Comparison of ENCODE assay signal across 17 cellular contexts in genomic region chr15:74997161-74997942, GRCh38. TPM values are rescaled to one million over a fixed set of nuclear protein-coding genes. Genes with fewer than 3 reads are reported as not detected.
DNase-seq lines count a peak whose midpoint lies in the region; ATAC-seq, FAIRE-seq and TF ChIP-seq lines count a peak whose summit lies in the region.
"Had no signal": no experiment of that assay in that cellular context is flagged by ENCODE, and none has a peak within 500 bp of the region (broad histone marks: within the 10 kb centered on the region; RNA-seq: fewer than 3 reads in every experiment).

No MANE protein-coding gene starts in this region.

- no peak overlapping the region for H2BK5ac ChIP-seq in H9 (ENCODE audit: insufficient read length, low read length)

- H3K18ac ChIP-seq in H9 (ENCODE audit: insufficient read length, low read depth, low read length): no peak overlapping the region

- in situ Hi-C loops in HepG2 (cut with HindIII; ENCODE audit: extremely low pct_ligation_motif_present, low pct_unique_long_range_greater_than_20kb): no loop called here

- H3K4me3 ChIP-seq in HepG2 (replicated peaks in 1 of 3; ENCODE audit: insufficient read depth in 1 of 3, low read depth in 2 of 3, low read length in 3 of 3): no peak overlapping the region
- H3K4me3 ChIP-seq: ovary had no signal

- H2AK5ac ChIP-seq in H9 (ENCODE audit: insufficient read length, low read length): no peak overlapping the region

- H3K23ac ChIP-seq in H9 (ENCODE audit: insufficient read length, low read depth, low read length): no peak overlapping the region

- H3K27ac Mint-ChIP-seq in H9: no peak overlapping the region; a peak in 1 of 7 replicates
- H3K27ac Mint-ChIP-seq: activated naive CD4-positive, alpha-beta T cell treated with anti-CD3 and anti-CD28 coated beads for 36 hours had no signal

- H2AFZ ChIP-seq in H9 (ENCODE audit: low read length): no peak overlapping the region
- no peak overlapping the region for H2AFZ ChIP-seq in HepG2 (ENCODE audit: low read length)

- H3K4me1 ChIP-seq in H9 (ENCODE audit: insufficient read depth, low read length) (no peaks in the 10 kb centered on the region), HepG2 (ENCODE audit: insufficient read depth, low read length) (peaks cover 21% of the 10 kb centered on the region)

- H4K20me1 ChIP-seq in H9 (ENCODE audit: control insufficient read depth, insufficient read depth, insufficient read length): no peaks in the 10 kb centered on the region
- H4K20me1 ChIP-seq in HepG2 (ENCODE audit: insufficient read depth, low read length): no peaks in the 10 kb centered on the region; the same call in 1 of the 2 replicates

- TF ChIP-seq POLR2A in HepG2 (IDR thresholded peaks at IDR 0.05; ENCODE audit: insufficient read depth in 1 of 2, low read depth in 2 of 2, low read length in 2 of 2): no peak

- DNase-seq in H9 (no peak), HepG2 (ENCODE audit: low spot score) (no peak), pulmonary artery endothelial cell (ENCODE audit: low read depth, low spot score) (peak; percentile 33)
- DNase-seq: activated CD4-positive, alpha-beta T cell treated with anti-CD3 and anti-CD28 coated beads, Interleukin-2, amount 50 U/mL, for 48 hours; activated naive CD4-positive, alpha-beta T cell treated with anti-CD3 and anti-CD28 coated beads for 36 hours; activated T-cell treated with anti-CD3 and anti-CD28 coated beads, Interleukin-2, amount 50 U/mL, for 1 hour; brain microvascular endothelial cell; DMS53; kidney; midbrain; NCI-H1092 treated with DMSO at 0.1 percent for 48 hours; NCI-H748 treated with DMSO at 0.1 percent for 48 hours; ovary had no signal

- H2BK20ac ChIP-seq in H9 (ENCODE audit: low read depth, low read length, poor library complexity, severe bottlenecking): no peak overlapping the region

- intact Hi-C loops in HepG2 (cut with micrococcal nuclease; ENCODE audit: unreplicated experiment): no loop called here

- peaks cover 8% of the 10 kb centered on the region for H3K23me2 ChIP-seq in H9 (ENCODE audit: insufficient read length, low read depth, low read length, poor library complexity, severe bottlenecking)

- no peak overlapping the region for H3K27ac ChIP-seq in H9 (ENCODE audit: insufficient read length, low read depth, low read length)
- peak overlapping the region; percentile 13 for H3K27ac ChIP-seq in angular gyrus (ENCODE audit: low read depth, low read length)
- no peak overlapping the region for H3K27ac ChIP-seq in HepG2 (ENCODE audit: extremely low read length, insufficient read depth, low read length)
- H3K27ac ChIP-seq: brain microvascular endothelial cell, ovary had no signal

- no peak overlapping the region for H2BK15ac ChIP-seq in H9 (ENCODE audit: low read depth, low read length)

- no peak for ATAC-seq in HepG2
- ATAC-seq in HG02840 (IDR thresholded peaks at IDR 0.05; ENCODE audit: low FRiP score, unreplicated experiment): no peak
- ATAC-seq in HG03139 (IDR thresholded peaks at IDR 0.05; ENCODE audit: unreplicated experiment): no peak
- no peak for ATAC-seq in HG02798 (IDR thresholded peaks at IDR 0.05; ENCODE audit: poor library complexity, unreplicated experiment)

- no peak for FAIRE-seq in HepG2 (lab: Jason Lieb, UNC)
- FAIRE-seq: kidney had no signal

- CTCF ChIA-PET in HepG2 (lab: Yijun Ruan, JAX; ENCODE audit: low intra/inter-chr PET ratio, low total read pairs): no interaction called here

- no peak overlapping the region for H4K91ac ChIP-seq in H9 (ENCODE audit: insufficient read length, low read depth, low read length)

- peaks cover 11 to 24% (median 18%) of the 10 kb centered on the region in 3 experiments; a peak in 6 of 7 replicates for H3K36me3 Mint-ChIP-seq in H9 (ENCODE audit: insufficient read depth in 1 of 3, low read depth in 3 of 3)

- H3K56ac ChIP-seq in H9 (ENCODE audit: insufficient read length, low read depth, low read length): no peak overlapping the region

- H3K9me3 Mint-ChIP-seq in H9: peaks cover 2 to 4% of the 10 kb centered on the region in 2 experiments; a peak in 3 of 5 replicates
- H3K9me3 Mint-ChIP-seq: activated naive CD4-positive, alpha-beta T cell treated with anti-CD3 and anti-CD28 coated beads for 36 hours had no signal

- peak overlapping the region; percentile 27 to 92; a peak in 4 of 5 replicates for H3K4me3 Mint-ChIP-seq in H9

- H3K36me3 ChIP-seq in HepG2 (replicated peaks in 1 of 2; ENCODE audit: control insufficient read depth in 1 of 2, insufficient read depth in 2 of 2, low read length in 2 of 2): no peaks in the 10 kb centered on the region
- H3K36me3 ChIP-seq: brain microvascular endothelial cell, ovary had no signal

- TF ChIP-seq RAD21 in HepG2 (CRISPR knock-in tag; IDR thresholded peaks at IDR 0.05): no peak

- no peak for TF ChIP-seq CTCF in H9 (conservative IDR thresholded peaks at IDR 0.05)
- TF ChIP-seq CTCF in HepG2 (CRISPR knock-in tag; IDR thresholded peaks at IDR 0.05): no peak

- H4K8ac ChIP-seq in H9 (replicated peaks; ENCODE audit: insufficient read length, low read depth, low read length): no peak overlapping the region

- peaks cover 2% of the 10 kb centered on the region for H3K79me1 ChIP-seq in H9 (ENCODE audit: insufficient read depth, low read depth, low read length, poor library complexity, severe bottlenecking)

- H3T11ph ChIP-seq in H9 (ENCODE audit: low read length): no peak overlapping the region

- no TSS peak for BruUV-seq in HepG2 (replicated peaks; lab: Mats Ljungman, UMichigan)

- no peak overlapping the region for H2BK12ac ChIP-seq in H9 (ENCODE audit: insufficient read length, low read depth, low read length)

- H3K27me3 Mint-ChIP-seq in H9 (ENCODE audit: low read depth): peaks cover 14% of the 10 kb centered on the region

- H3K79me2 ChIP-seq in H9 (ENCODE audit: insufficient read depth, low read length) (no peaks in the 10 kb centered on the region; the same call in 1 of the 2 replicates), HepG2 (ENCODE audit: insufficient read depth, low read length) (peaks cover 19% of the 10 kb centered on the region)

- H3K4ac ChIP-seq in H9 (ENCODE audit: low read depth, low read length): no peak overlapping the region

- H3K27me3 ChIP-seq in H9 (ENCODE audit: insufficient read depth, low read length) (no peaks in the 10 kb centered on the region), HepG2 (ENCODE audit: control insufficient read depth in 1 of 2, insufficient read depth in 2 of 2, low read length in 2 of 2) (no peaks in the 10 kb centered on the region)
- H3K27me3 ChIP-seq: ovary had no signal

- no peak overlapping the region for H3K9ac ChIP-seq in H9 (ENCODE audit: extremely low read depth, insufficient read length, low read length)
- no peak overlapping the region for H3K9ac ChIP-seq in HepG2 (ENCODE audit: insufficient read depth, low read depth, low read length)

- H3K4me2 ChIP-seq in H9 (ENCODE audit: insufficient read depth, insufficient read length, low read length): no peak overlapping the region
- peak overlapping the region; percentile 96 for H3K4me2 ChIP-seq in HepG2 (ENCODE audit: low read depth, low read length)

- peaks cover 13 to 19% of the 10 kb centered on the region in 2 experiments for H3K4me1 Mint-ChIP-seq in H9

- no peak for TF ChIP-seq EP300 in HepG2 (IDR thresholded peaks at IDR 0.05; ENCODE audit: low read depth in 2 of 2, low read length in 2 of 2)
- no peak for TF ChIP-seq EP300 in HepG2 (CRISPR knock-in tag; IDR thresholded peaks at IDR 0.05; ENCODE audit: borderline replicate concordance)

- H3K9me3 ChIP-seq in H9 (ENCODE audit: control insufficient read depth, low read depth, low read length): no peaks in the 10 kb centered on the region
- H3K9me3 ChIP-seq in HepG2 (ENCODE audit: low read length): no peaks in the 10 kb centered on the region
- H3K9me3 ChIP-seq: ovary had no signal

- POLR2A ChIA-PET in HepG2 (lab: Yijun Ruan, JAX): no interaction called here

- H2BK120ac ChIP-seq in H9 (ENCODE audit: low read depth, low read length, poor library complexity, severe bottlenecking): no peak overlapping the region

- WGBS in H9 (ENCODE audit: extremely low coverage, insufficient read length, low lambda C conversion rate): no CpG with 5 or more reads among the region's 6 CpGs
- 93% methylated on average over 6 of the region's 6 CpGs for WGBS in HepG2 (ENCODE audit: low lambda C conversion rate)

- no peak overlapping the region for H3K14ac ChIP-seq in H9 (ENCODE audit: insufficient read depth, low read length)

- no peak overlapping the region for H4K5ac ChIP-seq in H9 (ENCODE audit: insufficient read length, low read depth, low read length)

RNA-seq across cellular contexts. Expression of gene SCAMP5, which starts 2.0 kb away (rescaled TPM):
- total RNA-seq in H9 (2021) (45.8 and 47.8 TPM in 2 replicates), HepG2 (2016; rRNA removed; fragmentation: Illumina TruSeq; extraction: Trizol) (31.1 and 34.3 TPM in 2 replicates), pulmonary artery endothelial cell (3.5 and 5.9 TPM in 2 replicates)
- total RNA-seq in HepG2 (2016; cell fraction: cytosol; rRNA removed; fragmentation: Illumina TruSeq; extraction: Trizol; ENCODE audit: low read depth): 18.1 and 20.2 TPM in 2 replicates
- total RNA-seq in HepG2 (2016; cell fraction: insoluble cytoplasmic fraction; rRNA removed; fragmentation: Illumina TruSeq; extraction: Trizol): 28.9 and 30.0 TPM in 2 replicates
- total RNA-seq in HepG2 (2016; cell fraction: membrane; rRNA removed; fragmentation: Illumina TruSeq; extraction: Trizol): 51.8 and 60.3 TPM in 2 replicates
- total RNA-seq in HepG2 (2016; cell fraction: nucleus; rRNA removed; fragmentation: Illumina TruSeq; extraction: Trizol): 18.6 and 23.6 TPM in 2 replicates
- polyA plus RNA-seq in HepG2 (2011; rRNA removed): 49.0 and 58.1 TPM in 2 replicates
- 46.5 and 47.4 TPM in 2 replicates for polyA plus RNA-seq in HepG2 (2011; cell fraction: cytosol; rRNA removed)
- 39.9 and 45.6 TPM in 2 replicates for polyA plus RNA-seq in HepG2 (2011; cell fraction: nucleus; rRNA removed)
- 23.3 and 23.6 TPM in 2 replicates for polyA plus RNA-seq in HepG2 (2012)
- 30.8 and 37.6 TPM in 2 replicates for polyA plus RNA-seq in HepG2 (2016; cell fraction: cytosol; fragmentation: Illumina TruSeq; extraction: Trizol; ENCODE audit: low read depth)
- 43.3 and 47.6 TPM in 2 replicates for polyA plus RNA-seq in HepG2 (2016; cell fraction: insoluble cytoplasmic fraction; fragmentation: Illumina TruSeq; extraction: Trizol; ENCODE audit: low read depth)
- 77.2 and 78.4 TPM in 2 replicates for polyA plus RNA-seq in HepG2 (2016; cell fraction: membrane; fragmentation: Illumina TruSeq; extraction: Trizol; ENCODE audit: low read depth)
- 46.8 and 52.7 TPM in 2 replicates for polyA plus RNA-seq in HepG2 (2016; cell fraction: nucleus; fragmentation: Illumina TruSeq; extraction: Trizol; ENCODE audit: insufficient read depth, low read depth)
- 10.5 and 79.6 TPM in 2 replicates for polyA minus RNA-seq in HepG2 (2011; rRNA and poly(A)+ RNA removed; ENCODE audit: low replicate concordance)
- polyA minus RNA-seq in HepG2 (2011; cell fraction: cytosol; rRNA and poly(A)+ RNA removed): 15.0 and 19.5 TPM in 2 replicates
- polyA minus RNA-seq in HepG2 (2011; cell fraction: nucleus; rRNA and poly(A)+ RNA removed): 7.2 and 10.4 TPM in 2 replicates

RNA-seq across cellular contexts. Expression of gene PPCDC, which starts 26.0 kb away (rescaled TPM):
- 17.6 and 22.7 TPM in 2 replicates for total RNA-seq in H9 (2021)
- 9.9 and 12.3 TPM in 2 replicates for total RNA-seq in HepG2 (2016; rRNA removed; fragmentation: Illumina TruSeq; extraction: Trizol)
- total RNA-seq in HepG2 (2016; cell fraction: cytosol; rRNA removed; fragmentation: Illumina TruSeq; extraction: Trizol; ENCODE audit: low read depth): 4.1 and 6.1 TPM in 2 replicates
- total RNA-seq in HepG2 (2016; cell fraction: insoluble cytoplasmic fraction; rRNA removed; fragmentation: Illumina TruSeq; extraction: Trizol): 12.0 and 13.0 TPM in 2 replicates
- 8.6 and 11.2 TPM in 2 replicates for total RNA-seq in HepG2 (2016; cell fraction: membrane; rRNA removed; fragmentation: Illumina TruSeq; extraction: Trizol)
- total RNA-seq in HepG2 (2016; cell fraction: nucleus; rRNA removed; fragmentation: Illumina TruSeq; extraction: Trizol): 11.2 and 14.5 TPM in 2 replicates
- polyA plus RNA-seq in HepG2 (2011; rRNA removed): 12.8 and 13.9 TPM in 2 replicates
- polyA plus RNA-seq in HepG2 (2011; cell fraction: cytosol; rRNA removed): 12.1 and 15.8 TPM in 2 replicates
- polyA plus RNA-seq in HepG2 (2011; cell fraction: nucleus; rRNA removed): 21.1 and 24.9 TPM in 2 replicates
- 5.4 and 7.5 TPM in 2 replicates for polyA plus RNA-seq in HepG2 (2012)
- polyA plus RNA-seq in HepG2 (2016; cell fraction: cytosol; fragmentation: Illumina TruSeq; extraction: Trizol; ENCODE audit: low read depth): 5.6 and 6.3 TPM in 2 replicates
- polyA plus RNA-seq in HepG2 (2016; cell fraction: insoluble cytoplasmic fraction; fragmentation: Illumina TruSeq; extraction: Trizol; ENCODE audit: low read depth): 12.3 and 13.4 TPM in 2 replicates
- 6.8 and 8.5 TPM in 2 replicates for polyA plus RNA-seq in HepG2 (2016; cell fraction: membrane; fragmentation: Illumina TruSeq; extraction: Trizol; ENCODE audit: low read depth)
- polyA plus RNA-seq in HepG2 (2016; cell fraction: nucleus; fragmentation: Illumina TruSeq; extraction: Trizol; ENCODE audit: insufficient read depth, low read depth): 17.5 and 18.7 TPM in 2 replicates
- polyA minus RNA-seq in HepG2 (2011; rRNA and poly(A)+ RNA removed; ENCODE audit: low replicate concordance): 42.6 and 47.0 TPM in 2 replicates
- 2.5 and 4.8 TPM in 2 replicates for polyA minus RNA-seq in HepG2 (2011; cell fraction: cytosol; rRNA and poly(A)+ RNA removed)
- 24.3 and 26.1 TPM in 2 replicates for polyA minus RNA-seq in HepG2 (2011; cell fraction: nucleus; rRNA and poly(A)+ RNA removed)
- 8.4 and 11.8 TPM in 2 replicates for total RNA-seq in pulmonary artery endothelial cell

RNA-seq across cellular contexts. Expression of gene RPP25, which starts 40.8 kb away (rescaled TPM):
- total RNA-seq in H9 (2021) (12.6 and 13.0 TPM in 2 replicates), HepG2 (2016; rRNA removed; fragmentation: Illumina TruSeq; extraction: Trizol) (0.08 and 0.11 TPM in 2 replicates), pulmonary artery endothelial cell (13.2 and 14.4 TPM in 2 replicates)
- not detected in 2 replicates for total RNA-seq in HepG2 (2016; cell fraction: cytosol; rRNA removed; fragmentation: Illumina TruSeq; extraction: Trizol; ENCODE audit: low read depth)
- 0.09 and 0.16 TPM in 2 replicates for total RNA-seq in HepG2 (2016; cell fraction: insoluble cytoplasmic fraction; rRNA removed; fragmentation: Illumina TruSeq; extraction: Trizol)
- 0.12 and 0.14 TPM in 2 replicates for total RNA-seq in HepG2 (2016; cell fraction: membrane; rRNA removed; fragmentation: Illumina TruSeq; extraction: Trizol)
- total RNA-seq in HepG2 (2016; cell fraction: nucleus; rRNA removed; fragmentation: Illumina TruSeq; extraction: Trizol): not detected in 2 replicates
- 0.04 and 0.05 TPM in 2 replicates for polyA plus RNA-seq in HepG2 (2011; rRNA removed)
- 0.09 and 0.12 TPM in 2 replicates for polyA plus RNA-seq in HepG2 (2011; cell fraction: cytosol; rRNA removed)
- 0.07 and 0.11 TPM in 2 replicates for polyA plus RNA-seq in HepG2 (2011; cell fraction: nucleus; rRNA removed)
- polyA plus RNA-seq in HepG2 (2012): 0.07 TPM in 1 of 2 replicates, not detected in the other
- 0.08 TPM in 1 of 2 replicates, not detected in the other for polyA plus RNA-seq in HepG2 (2016; cell fraction: cytosol; fragmentation: Illumina TruSeq; extraction: Trizol; ENCODE audit: low read depth)
- 0.08 TPM in 1 of 2 replicates, not detected in the other for polyA plus RNA-seq in HepG2 (2016; cell fraction: insoluble cytoplasmic fraction; fragmentation: Illumina TruSeq; extraction: Trizol; ENCODE audit: low read depth)
- 0.08 TPM in 1 of 2 replicates, not detected in the other for polyA plus RNA-seq in HepG2 (2016; cell fraction: membrane; fragmentation: Illumina TruSeq; extraction: Trizol; ENCODE audit: low read depth)
- 0.15 TPM in 2 replicates for polyA plus RNA-seq in HepG2 (2016; cell fraction: nucleus; fragmentation: Illumina TruSeq; extraction: Trizol; ENCODE audit: insufficient read depth, low read depth)
- polyA minus RNA-seq in HepG2 (2011; rRNA and poly(A)+ RNA removed; ENCODE audit: low replicate concordance): 0.22 and 25.9 TPM in 2 replicates
- polyA minus RNA-seq in HepG2 (2011; cell fraction: cytosol; rRNA and poly(A)+ RNA removed): 0.30 and 0.62 TPM in 2 replicates
- polyA minus RNA-seq in HepG2 (2011; cell fraction: nucleus; rRNA and poly(A)+ RNA removed): 0.25 and 0.26 TPM in 2 replicates

RNA-seq across cellular contexts. Expression of gene COX5A, which starts 59.5 kb away (rescaled TPM):
- total RNA-seq in H9 (2021): 331 and 336 TPM in 2 replicates
- total RNA-seq in HepG2 (2016; rRNA removed; fragmentation: Illumina TruSeq; extraction: Trizol): 217 and 218 TPM in 2 replicates
- total RNA-seq in HepG2 (2016; cell fraction: cytosol; rRNA removed; fragmentation: Illumina TruSeq; extraction: Trizol; ENCODE audit: low read depth): 117 and 120 TPM in 2 replicates
- 207 and 224 TPM in 2 replicates for total RNA-seq in HepG2 (2016; cell fraction: insoluble cytoplasmic fraction; rRNA removed; fragmentation: Illumina TruSeq; extraction: Trizol)
- 128 and 130 TPM in 2 replicates for total RNA-seq in HepG2 (2016; cell fraction: membrane; rRNA removed; fragmentation: Illumina TruSeq; extraction: Trizol)
- total RNA-seq in HepG2 (2016; cell fraction: nucleus; rRNA removed; fragmentation: Illumina TruSeq; extraction: Trizol): 98.7 and 101 TPM in 2 replicates
- polyA plus RNA-seq in HepG2 (2011; rRNA removed): 132 and 158 TPM in 2 replicates
- 156 and 163 TPM in 2 replicates for polyA plus RNA-seq in HepG2 (2011; cell fraction: cytosol; rRNA removed)
- 70.3 and 75.2 TPM in 2 replicates for polyA plus RNA-seq in HepG2 (2011; cell fraction: nucleus; rRNA removed)
- 264 and 279 TPM in 2 replicates for polyA plus RNA-seq in HepG2 (2012)
- polyA plus RNA-seq in HepG2 (2016; cell fraction: cytosol; fragmentation: Illumina TruSeq; extraction: Trizol; ENCODE audit: low read depth): 273 and 293 TPM in 2 replicates
- polyA plus RNA-seq in HepG2 (2016; cell fraction: insoluble cytoplasmic fraction; fragmentation: Illumina TruSeq; extraction: Trizol; ENCODE audit: low read depth): 379 and 384 TPM in 2 replicates
- polyA plus RNA-seq in HepG2 (2016; cell fraction: membrane; fragmentation: Illumina TruSeq; extraction: Trizol; ENCODE audit: low read depth): 251 and 264 TPM in 2 replicates
- polyA plus RNA-seq in HepG2 (2016; cell fraction: nucleus; fragmentation: Illumina TruSeq; extraction: Trizol; ENCODE audit: insufficient read depth, low read depth): 250 and 258 TPM in 2 replicates
- polyA minus RNA-seq in HepG2 (2011; rRNA and poly(A)+ RNA removed; ENCODE audit: low replicate concordance): 21.4 and 51.3 TPM in 2 replicates
- polyA minus RNA-seq in HepG2 (2011; cell fraction: cytosol; rRNA and poly(A)+ RNA removed): 76.2 and 81.5 TPM in 2 replicates
- 23.3 and 29.7 TPM in 2 replicates for polyA minus RNA-seq in HepG2 (2011; cell fraction: nucleus; rRNA and poly(A)+ RNA removed)
- 51.2 and 72.3 TPM in 2 replicates for total RNA-seq in pulmonary artery endothelial cell

Comparison
In these comparisons a context has a peak if more than half of its experiments do, and no peak if none do; other contexts are left out.
1. RNA of gene RPP25, which starts 40.8 kb away (total RNA-seq): 13.2 to 14.4 TPM in pulmonary artery endothelial cell and 12.6 to 13.0 TPM in H9; 0.08 to 0.16 TPM in HepG2; every median in the first group is over 10 times any median in the second.